ENCODE assay signal across 22 cellular contexts in genomic region chr15:96670389-96670788, GRCh38.
"Had no signal": no experiment of that assay in that cellular context is flagged by ENCODE, and none has a peak within 500 bp of the region (broad histone marks: within the 10 kb centered on the region; RNA-seq: fewer than 3 reads in every experiment).

No MANE protein-coding gene starts in this region.

- FAIRE-seq: HepG2 had no signal

- DNase-seq: IMR-90, Kasumi-1, MM.1S, NCI-H1092 treated with DMSO at 0.1 percent for 48 hours, NCI-H1417, NCI-H1436 treated with DMSO at 0.1 percent for 48 hours, NCI-H1694, NCI-H187 treated with DMSO at 0.1 percent for 48 hours, NCI-H2029 treated with DMSO at 0.1 percent for 48 hours, NCI-H2171 treated with DMSO at 0.1 percent for 48 hours, NCI-H510A, NCI-H524 treated with DMSO at 0.1 percent for 48 hours, NCI-H69, NCI-H774, PC-3, SHP77 had no signal

- H3K27ac ChIP-seq: HL-60, KMS-11, RWPE1, SK-N-MC had no signal

- H3K4me2 ChIP-seq: KMS-11 had no signal

- H3K9ac ChIP-seq: KMS-11 had no signal

- H3K4me3 ChIP-seq: SK-N-MC had no signal

- ATAC-seq: HepG2, Panc1, PC-3 had no signal
